ENCODE assay signal across 9 cellular contexts in the genomic region with DNA sequence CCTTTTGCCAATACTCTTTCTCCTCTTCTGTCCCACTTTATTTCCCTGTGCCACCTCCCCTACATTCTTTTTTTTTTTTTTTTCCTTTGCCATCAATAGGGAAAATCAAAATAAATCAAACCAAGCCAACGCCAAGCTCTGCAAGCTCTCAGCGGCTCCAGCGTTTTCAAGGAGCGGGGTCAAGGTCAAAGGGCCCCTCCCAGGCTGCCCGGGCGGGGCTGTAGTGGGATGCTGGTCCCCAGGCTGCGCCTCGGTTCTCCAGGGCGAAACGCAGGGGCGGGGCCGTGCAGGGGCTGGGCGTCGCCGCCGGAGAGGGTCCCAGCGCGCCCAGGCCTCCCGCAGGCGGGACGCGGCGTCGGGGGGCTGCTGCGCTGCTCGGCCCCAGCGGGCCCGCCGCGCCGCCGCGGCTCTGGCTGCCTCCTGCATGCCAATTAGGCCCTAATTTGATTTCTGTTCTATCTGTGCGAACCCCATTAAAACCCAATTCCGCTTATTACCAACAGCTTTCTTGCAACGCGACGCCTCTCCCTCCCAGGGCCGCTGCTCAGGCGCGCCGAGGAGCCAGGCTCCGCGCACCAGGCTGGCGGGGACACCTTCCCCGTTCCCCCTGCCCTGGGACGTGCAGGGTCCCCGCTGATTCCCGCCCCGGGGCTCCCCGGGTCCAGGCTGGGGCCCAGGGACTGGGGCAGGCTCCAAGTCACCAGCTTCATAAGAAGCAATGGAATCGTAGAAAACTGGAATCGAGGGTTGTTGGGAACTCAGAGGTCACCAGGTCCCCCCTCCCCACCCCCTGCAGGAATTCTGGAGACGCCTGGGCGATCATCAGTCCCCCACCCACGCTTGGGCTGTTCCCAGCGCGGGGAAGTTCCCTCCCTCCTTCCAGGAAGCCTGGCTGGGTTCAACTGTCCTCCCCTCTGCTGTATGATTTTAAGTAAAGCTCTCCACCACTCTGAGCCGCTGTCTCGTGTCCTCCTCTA. TPM values are rescaled to one million over a fixed set of nuclear protein-coding genes. Genes with fewer than 3 reads are reported as not detected.
DNase-seq lines count a peak whose midpoint lies in the region; ATAC-seq and TF ChIP-seq lines count a peak whose summit lies in the region.
"Had no signal": no experiment of that assay in that cellular context is flagged by ENCODE, and none has a peak within 500 bp of the region (broad histone marks: within the 10 kb centered on the region; RNA-seq: fewer than 3 reads in every experiment).

No MANE protein-coding gene starts in this region.

- H3K9me3 Mint-ChIP-seq in T-cell = no peaks in the 10 kb centered on the region

- peak overlapping the region; percentile 82 for H2AFZ ChIP-seq in neuron (ENCODE audit: low read depth, low read length)

- no peak for TF ChIP-seq CTCF in fibroblast of mammary gland (conservative IDR thresholded peaks at IDR 0.05; ENCODE audit: control insufficient read depth, insufficient read depth, low read depth, low read length)

- H3K4me3 Mint-ChIP-seq in T-cell = peak overlapping the region in 2 of 3 donors; percentile 53 to 73

- no peaks in the 10 kb centered on the region for H3K36me3 ChIP-seq in neuron (ENCODE audit: insufficient read depth, low read length)
- H3K36me3 ChIP-seq: SJSA1 had no signal

- CTCF ChIA-PET in T-cell (lab: Charles Lee) = interaction anchor here (0.7 kb wide), 3 partner anchors 51 to 591 kb away, joined by 4 to 5 read pairs (median 5); a partner anchor contains a TSS

- peaks cover 6 to 7% (median 7%) of the 10 kb centered on the region in 3 donors for H3K4me1 Mint-ChIP-seq in T-cell

- H3K36me3 Mint-ChIP-seq in T-cell = no peaks in the 10 kb centered on the region

- peak overlapping the region; percentile 34 for H3K4me3 ChIP-seq in fibroblast of mammary gland (ENCODE audit: control insufficient read depth, low read depth, low read length)
- H3K4me3 ChIP-seq in neuron (ENCODE audit: low read length) = peak overlapping the region; percentile 29
- H3K4me3 ChIP-seq: SJSA1 had no signal

- H3K27ac Mint-ChIP-seq in T-cell = no peak overlapping the region

- peaks cover 0 to 11% of the 10 kb centered on the region in 2 donors for H3K27me3 Mint-ChIP-seq in T-cell

- DNase-seq in DMS 273 (lab: John Stamatoyannopoulos, UW; ENCODE audit: unreplicated experiment) (peak; percentile 67), DMS 273 treated with DMSO at 0.1 percent for 48 hours (lab: John Stamatoyannopoulos, UW) (no peak), T-cell (peak in 9 of 34 experiments; percentile 3 to 27 (median 10)), fibroblast of mammary gland (ENCODE audit: low read depth) (peak; percentile 67), NCI-H524 treated with DMSO at 0.1 percent for 48 hours (lab: John Stamatoyannopoulos, UW) (no peak)

- H3K9me3 ChIP-seq in neuron (ENCODE audit: low read length) = no peaks in the 10 kb centered on the region
- H3K9me3 ChIP-seq: SJSA1 had no signal

- H3K27me3 ChIP-seq in neuron (ENCODE audit: insufficient read depth, low read length) = peaks cover 21% of the 10 kb centered on the region
- H3K27me3 ChIP-seq: SJSA1 had no signal

- H3K4me1 ChIP-seq in neuron (ENCODE audit: insufficient read depth, low read length) = peaks cover 14% of the 10 kb centered on the region
- H3K4me1 ChIP-seq: SJSA1 had no signal

- POLR2A ChIA-PET in T-cell (lab: Charles Lee) = interaction anchor here in 1 of 2 donors (0.9 kb wide), 1 partner anchor 22 kb away, joined by 6 read pairs; no protein-coding TSS in a partner anchor

- peak in 3 of 4 experiments; percentile 75 to 84 (median 82) for ATAC-seq in T-cell (replicated peaks in 1 of 4)
- ATAC-seq in GM18907 (IDR thresholded peaks at IDR 0.05; ENCODE audit: unreplicated experiment) = no peak
- ATAC-seq in HG03378 (IDR thresholded peaks at IDR 0.05; ENCODE audit: unreplicated experiment) = no peak

RNA-seq across cellular contexts. Expression of a gene that starts 50.7 kb away (rescaled TPM):
- total RNA-seq in T-cell = 1 to 10 TPM in 4 of 5 donors, under 1 TPM in 1; 0.92 to 4.6 (median 1.4) TPM

Comparison
In these comparisons a context has a peak if more than half of its experiments do, and no peak if none do; other contexts are left out.
1. DNase-seq: peak in DMS 273 (single experiment) and fibroblast of mammary gland (single experiment); none in DMS 273 treated with DMSO at 0.1 percent for 48 hours (single experiment) and NCI-H524 treated with DMSO at 0.1 percent for 48 hours (single experiment).
2. ATAC-seq: peak in T-cell (3 of 4); none in GM18907 (single experiment) and HG03378 (single experiment).